1 cellular context compared by ENCODE assay signal in the genomic region with DNA sequence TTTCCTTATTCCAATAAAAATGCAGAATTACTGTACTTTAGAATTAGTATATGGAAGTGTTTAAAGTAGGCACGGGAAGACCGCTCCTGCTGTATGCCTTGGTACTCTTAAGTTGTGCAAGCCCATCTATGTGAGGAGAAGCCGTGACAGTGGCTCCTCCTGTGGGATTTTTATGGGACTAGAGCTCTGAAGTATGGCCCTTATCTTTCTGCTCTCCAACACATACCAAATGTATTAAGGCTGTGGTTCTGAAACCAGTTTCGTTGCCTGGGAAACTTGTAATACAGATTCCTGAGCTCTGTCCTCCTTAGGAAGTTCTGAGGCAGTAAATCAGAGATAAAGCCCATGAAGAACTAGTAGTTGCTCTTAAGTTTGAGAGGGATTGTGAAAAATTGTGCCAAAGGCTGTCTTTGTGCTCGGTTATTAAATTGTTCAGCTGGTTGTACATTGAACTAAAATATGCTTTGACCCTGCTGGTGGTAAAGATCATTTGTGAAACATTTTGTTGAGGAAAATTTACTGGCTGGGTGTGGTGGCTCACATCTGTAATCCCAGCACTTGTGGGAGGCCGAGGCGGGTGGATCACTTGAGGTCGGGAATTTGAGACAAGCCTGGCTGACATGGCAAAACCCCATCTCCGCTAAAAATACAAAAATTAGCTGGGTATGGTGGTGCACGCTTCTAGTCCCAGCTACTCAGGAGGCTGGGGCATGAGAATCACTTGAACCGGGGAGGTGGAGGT.
TF ChIP-seq lines count a peak whose summit lies in the region.

No MANE protein-coding gene starts in this region.

TF ChIP-seq in K562, 482 proteins besides CTCF, POLR2A, EP300 and RAD21 (continued from another document and continues in another):
- TF ChIP-seq MNT (conservative IDR thresholded peaks at IDR 0.05), result 0 out of 4 replicates have a peak, but pooled peaks of 1 of the 2 experiments have one; percentile 20
- TF ChIP-seq C11orf30 (IDR thresholded peaks at IDR 0.05; ENCODE audit: low read depth), result no peak
- TF ChIP-seq, protein P1, sequence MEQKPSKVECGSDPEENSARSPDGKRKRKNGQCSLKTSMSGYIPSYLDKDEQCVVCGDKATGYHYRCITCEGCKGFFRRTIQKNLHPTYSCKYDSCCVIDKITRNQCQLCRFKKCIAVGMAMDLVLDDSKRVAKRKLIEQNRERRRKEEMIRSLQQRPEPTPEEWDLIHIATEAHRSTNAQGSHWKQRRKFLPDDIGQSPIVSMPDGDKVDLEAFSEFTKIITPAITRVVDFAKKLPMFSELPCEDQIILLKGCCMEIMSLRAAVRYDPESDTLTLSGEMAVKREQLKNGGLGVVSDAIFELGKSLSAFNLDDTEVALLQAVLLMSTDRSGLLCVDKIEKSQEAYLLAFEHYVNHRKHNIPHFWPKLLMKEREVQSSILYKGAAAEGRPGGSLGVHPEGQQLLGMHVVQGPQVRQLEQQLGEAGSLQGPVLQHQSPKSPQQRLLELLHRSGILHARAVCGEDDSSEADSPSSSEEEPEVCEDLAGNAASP (IDR thresholded peaks at IDR 0.05), result no peak
- TF ChIP-seq SREBF2 (CRISPR knock-in tag; IDR thresholded peaks at IDR 0.05), result no peak
- peak; percentile 17; the same call in 1 of the 2 replicates for TF ChIP-seq ARID1B (IDR thresholded peaks at IDR 0.05)
- TF ChIP-seq ZNF41 (CRISPR knock-in tag; conservative IDR thresholded peaks at IDR 0.05), result no peak
- no peak for TF ChIP-seq ZNF277 (CRISPR knock-in tag; IDR thresholded peaks at IDR 0.05; ENCODE audit: borderline replicate concordance)
- no peak for TF ChIP-seq ZNF324 (CRISPR knock-in tag; IDR thresholded peaks at IDR 0.05)
- TF ChIP-seq ILK (tag; IDR thresholded peaks at IDR 0.05; ENCODE audit: borderline replicate concordance, low read depth), result no peak
- no peak for TF ChIP-seq TEAD2 (tag; IDR thresholded peaks at IDR 0.05)
- TF ChIP-seq, protein P2, sequence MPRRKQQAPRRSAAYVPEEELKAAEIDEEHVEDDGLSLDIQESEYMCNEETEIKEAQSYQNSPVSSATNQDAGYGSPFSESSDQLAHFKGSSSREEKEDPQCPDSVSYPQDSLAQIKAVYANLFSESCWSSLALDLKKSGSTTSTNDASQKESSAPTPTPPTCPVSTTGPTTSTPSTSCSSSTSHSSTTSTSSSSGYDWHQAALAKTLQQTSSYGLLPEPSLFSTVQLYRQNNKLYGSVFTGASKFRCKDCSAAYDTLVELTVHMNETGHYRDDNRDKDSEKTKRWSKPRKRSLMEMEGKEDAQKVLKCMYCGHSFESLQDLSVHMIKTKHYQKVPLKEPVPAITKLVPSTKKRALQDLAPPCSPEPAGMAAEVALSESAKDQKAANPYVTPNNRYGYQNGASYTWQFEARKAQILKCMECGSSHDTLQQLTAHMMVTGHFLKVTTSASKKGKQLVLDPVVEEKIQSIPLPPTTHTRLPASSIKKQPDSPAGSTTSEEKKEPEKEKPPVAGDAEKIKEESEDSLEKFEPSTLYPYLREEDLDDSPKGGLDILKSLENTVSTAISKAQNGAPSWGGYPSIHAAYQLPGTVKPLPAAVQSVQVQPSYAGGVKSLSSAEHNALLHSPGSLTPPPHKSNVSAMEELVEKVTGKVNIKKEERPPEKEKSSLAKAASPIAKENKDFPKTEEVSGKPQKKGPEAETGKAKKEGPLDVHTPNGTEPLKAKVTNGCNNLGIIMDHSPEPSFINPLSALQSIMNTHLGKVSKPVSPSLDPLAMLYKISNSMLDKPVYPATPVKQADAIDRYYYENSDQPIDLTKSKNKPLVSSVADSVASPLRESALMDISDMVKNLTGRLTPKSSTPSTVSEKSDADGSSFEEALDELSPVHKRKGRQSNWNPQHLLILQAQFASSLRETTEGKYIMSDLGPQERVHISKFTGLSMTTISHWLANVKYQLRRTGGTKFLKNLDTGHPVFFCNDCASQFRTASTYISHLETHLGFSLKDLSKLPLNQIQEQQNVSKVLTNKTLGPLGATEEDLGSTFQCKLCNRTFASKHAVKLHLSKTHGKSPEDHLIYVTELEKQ (CRISPR knock-in tag; IDR thresholded peaks at IDR 0.05), result no peak
- TF ChIP-seq RFX1 (IDR thresholded peaks at IDR 0.05), result peak; percentile 78
- TF ChIP-seq SFPQ (IDR thresholded peaks at IDR 0.05; ENCODE audit: low read depth, low read length), result no peak
- TF ChIP-seq HEY1 (CRISPR knock-in tag; IDR thresholded peaks at IDR 0.05; ENCODE audit: borderline replicate concordance), result no peak
- no peak for TF ChIP-seq NR2C2 (CRISPR knock-in tag; IDR thresholded peaks at IDR 0.05)
- TF ChIP-seq NR2C2 (tag; IDR thresholded peaks at IDR 0.05), result no peak
- peak; percentile 91 for TF ChIP-seq CEBPB (tag; IDR thresholded peaks at IDR 0.05)
- TF ChIP-seq ZNF174 (CRISPR knock-in tag; IDR thresholded peaks at IDR 0.05), result no peak
- TF ChIP-seq, protein P3, sequence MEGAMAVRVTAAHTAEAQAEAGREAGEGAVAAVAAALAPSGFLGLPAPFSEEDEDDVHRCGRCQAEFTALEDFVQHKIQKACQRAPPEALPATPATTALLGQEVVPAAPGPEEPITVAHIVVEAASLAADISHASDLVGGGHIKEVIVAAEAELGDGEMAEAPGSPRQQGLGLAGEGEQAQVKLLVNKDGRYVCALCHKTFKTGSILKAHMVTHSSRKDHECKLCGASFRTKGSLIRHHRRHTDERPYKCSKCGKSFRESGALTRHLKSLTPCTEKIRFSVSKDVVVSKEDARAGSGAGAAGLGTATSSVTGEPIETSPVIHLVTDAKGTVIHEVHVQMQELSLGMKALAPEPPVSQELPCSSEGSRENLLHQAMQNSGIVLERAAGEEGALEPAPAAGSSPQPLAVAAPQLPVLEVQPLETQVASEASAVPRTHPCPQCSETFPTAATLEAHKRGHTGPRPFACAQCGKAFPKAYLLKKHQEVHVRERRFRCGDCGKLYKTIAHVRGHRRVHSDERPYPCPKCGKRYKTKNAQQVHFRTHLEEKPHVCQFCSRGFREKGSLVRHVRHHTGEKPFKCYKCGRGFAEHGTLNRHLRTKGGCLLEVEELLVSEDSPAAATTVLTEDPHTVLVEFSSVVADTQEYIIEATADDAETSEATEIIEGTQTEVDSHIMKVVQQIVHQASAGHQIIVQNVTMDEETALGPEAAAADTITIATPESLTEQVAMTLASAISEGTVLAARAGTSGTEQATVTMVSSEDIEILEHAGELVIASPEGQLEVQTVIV (CRISPR knock-in tag; IDR thresholded peaks at IDR 0.05; ENCODE audit: borderline replicate concordance), result no peak
- TF ChIP-seq MEIS2 (IDR thresholded peaks at IDR 0.05; ENCODE audit: partially characterized antibody), result no peak
- TF ChIP-seq SMAD2 (IDR thresholded peaks at IDR 0.05; ENCODE audit: low read depth, low read length), result no peak
- no peak for TF ChIP-seq ETV5 (CRISPR knock-in tag; IDR thresholded peaks at IDR 0.05; ENCODE audit: low read depth)
- no peak for TF ChIP-seq ZFP36 (IDR thresholded peaks at IDR 0.05; ENCODE audit: low read depth, low read length, partially characterized antibody)
- TF ChIP-seq, protein P4, sequence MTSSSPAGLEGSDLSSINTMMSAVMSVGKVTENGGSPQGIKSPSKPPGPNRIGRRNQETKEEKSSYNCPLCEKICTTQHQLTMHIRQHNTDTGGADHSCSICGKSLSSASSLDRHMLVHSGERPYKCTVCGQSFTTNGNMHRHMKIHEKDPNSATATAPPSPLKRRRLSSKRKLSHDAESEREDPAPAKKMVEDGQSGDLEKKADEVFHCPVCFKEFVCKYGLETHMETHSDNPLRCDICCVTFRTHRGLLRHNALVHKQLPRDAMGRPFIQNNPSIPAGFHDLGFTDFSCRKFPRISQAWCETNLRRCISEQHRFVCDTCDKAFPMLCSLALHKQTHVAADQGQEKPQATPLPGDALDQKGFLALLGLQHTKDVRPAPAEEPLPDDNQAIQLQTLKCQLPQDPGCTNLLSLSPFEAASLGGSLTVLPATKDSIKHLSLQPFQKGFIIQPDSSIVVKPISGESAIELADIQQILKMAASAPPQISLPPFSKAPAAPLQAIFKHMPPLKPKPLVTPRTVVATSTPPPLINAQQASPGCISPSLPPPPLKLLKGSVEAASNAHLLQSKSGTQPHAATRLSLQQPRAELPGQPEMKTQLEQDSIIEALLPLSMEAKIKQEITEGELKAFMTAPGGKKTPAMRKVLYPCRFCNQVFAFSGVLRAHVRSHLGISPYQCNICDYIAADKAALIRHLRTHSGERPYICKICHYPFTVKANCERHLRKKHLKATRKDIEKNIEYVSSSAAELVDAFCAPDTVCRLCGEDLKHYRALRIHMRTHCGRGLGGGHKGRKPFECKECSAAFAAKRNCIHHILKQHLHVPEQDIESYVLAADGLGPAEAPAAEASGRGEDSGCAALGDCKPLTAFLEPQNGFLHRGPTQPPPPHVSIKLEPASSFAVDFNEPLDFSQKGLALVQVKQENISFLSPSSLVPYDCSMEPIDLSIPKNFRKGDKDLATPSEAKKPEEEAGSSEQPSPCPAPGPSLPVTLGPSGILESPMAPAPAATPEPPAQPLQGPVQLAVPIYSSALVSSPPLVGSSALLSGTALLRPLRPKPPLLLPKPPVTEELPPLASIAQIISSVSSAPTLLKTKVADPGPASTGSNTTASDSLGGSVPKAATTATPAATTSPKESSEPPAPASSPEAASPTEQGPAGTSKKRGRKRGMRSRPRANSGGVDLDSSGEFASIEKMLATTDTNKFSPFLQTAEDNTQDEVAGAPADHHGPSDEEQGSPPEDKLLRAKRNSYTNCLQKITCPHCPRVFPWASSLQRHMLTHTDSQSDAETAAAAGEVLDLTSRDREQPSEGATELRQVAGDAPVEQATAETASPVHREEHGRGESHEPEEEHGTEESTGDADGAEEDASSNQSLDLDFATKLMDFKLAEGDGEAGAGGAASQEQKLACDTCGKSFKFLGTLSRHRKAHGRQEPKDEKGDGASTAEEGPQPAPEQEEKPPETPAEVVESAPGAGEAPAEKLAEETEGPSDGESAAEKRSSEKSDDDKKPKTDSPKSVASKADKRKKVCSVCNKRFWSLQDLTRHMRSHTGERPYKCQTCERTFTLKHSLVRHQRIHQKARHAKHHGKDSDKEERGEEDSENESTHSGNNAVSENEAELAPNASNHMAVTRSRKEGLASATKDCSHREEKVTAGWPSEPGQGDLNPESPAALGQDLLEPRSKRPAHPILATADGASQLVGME (CRISPR knock-in tag; IDR thresholded peaks at IDR 0.05), result no peak
- TF ChIP-seq, protein P5, sequence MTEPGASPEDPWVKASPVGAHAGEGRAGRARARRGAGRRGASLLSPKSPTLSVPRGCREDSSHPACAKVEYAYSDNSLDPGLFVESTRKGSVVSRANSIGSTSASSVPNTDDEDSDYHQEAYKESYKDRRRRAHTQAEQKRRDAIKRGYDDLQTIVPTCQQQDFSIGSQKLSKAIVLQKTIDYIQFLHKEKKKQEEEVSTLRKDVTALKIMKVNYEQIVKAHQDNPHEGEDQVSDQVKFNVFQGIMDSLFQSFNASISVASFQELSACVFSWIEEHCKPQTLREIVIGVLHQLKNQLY (CRISPR knock-in tag; conservative IDR thresholded peaks at IDR 0.05), result no peak
- no peak for TF ChIP-seq NFATC3 (IDR thresholded peaks at IDR 0.05)
- no peak for TF ChIP-seq FOXP1 (CRISPR knock-in tag; IDR thresholded peaks at IDR 0.05)
- TF ChIP-seq ZNF217 (CRISPR knock-in tag; IDR thresholded peaks at IDR 0.05), result no peak
- TF ChIP-seq U2AF2 (optimal IDR thresholded peaks at IDR 0.05; ENCODE audit: low read depth, low read length), result no peak
- no peak for TF ChIP-seq ZNF436 (CRISPR knock-in tag; IDR thresholded peaks at IDR 0.05)
- no peak for TF ChIP-seq ZNF583 (CRISPR knock-in tag; IDR thresholded peaks at IDR 0.05)
- TF ChIP-seq, protein P6, sequence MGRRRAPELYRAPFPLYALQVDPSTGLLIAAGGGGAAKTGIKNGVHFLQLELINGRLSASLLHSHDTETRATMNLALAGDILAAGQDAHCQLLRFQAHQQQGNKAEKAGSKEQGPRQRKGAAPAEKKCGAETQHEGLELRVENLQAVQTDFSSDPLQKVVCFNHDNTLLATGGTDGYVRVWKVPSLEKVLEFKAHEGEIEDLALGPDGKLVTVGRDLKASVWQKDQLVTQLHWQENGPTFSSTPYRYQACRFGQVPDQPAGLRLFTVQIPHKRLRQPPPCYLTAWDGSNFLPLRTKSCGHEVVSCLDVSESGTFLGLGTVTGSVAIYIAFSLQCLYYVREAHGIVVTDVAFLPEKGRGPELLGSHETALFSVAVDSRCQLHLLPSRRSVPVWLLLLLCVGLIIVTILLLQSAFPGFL (CRISPR knock-in tag; IDR thresholded peaks at IDR 0.05), result no peak
- TF ChIP-seq XRCC4 (IDR thresholded peaks at IDR 0.05; ENCODE audit: extremely low read depth, insufficient read depth, insufficient read length), result no peak
- no peak for TF ChIP-seq POLR2B (IDR thresholded peaks at IDR 0.05; ENCODE audit: low read depth, partially characterized antibody)
- no peak for TF ChIP-seq PHF8 (IDR thresholded peaks at IDR 0.05; ENCODE audit: borderline replicate concordance, low read length)
- TF ChIP-seq NRF1 (conservative IDR thresholded peaks at IDR 0.05 in 1 of 2, IDR thresholded peaks at IDR 0.05 in 1 of 2), result no peak
